1 cellular context compared by ENCODE assay signal in the genomic region with DNA sequence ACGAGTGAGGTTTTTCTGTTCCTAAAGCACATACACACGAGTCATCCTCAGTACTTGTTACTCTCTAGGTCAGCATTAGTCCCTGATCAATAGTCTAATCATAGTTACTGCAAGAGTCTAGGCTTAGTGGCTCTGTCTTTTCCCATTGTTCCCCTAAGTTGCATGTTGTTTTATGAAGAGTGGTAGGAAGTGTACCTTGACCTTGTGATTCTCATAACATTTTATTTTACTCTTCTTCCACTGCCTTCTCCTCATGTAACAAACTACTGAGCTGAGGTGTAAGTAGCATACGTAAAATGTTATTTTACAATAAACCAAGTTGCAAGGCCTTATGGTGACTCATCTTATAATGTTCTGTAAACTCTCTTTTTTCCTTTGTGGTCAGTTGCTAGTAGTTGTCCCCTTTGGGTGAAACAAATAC.
TF ChIP-seq lines count a peak whose summit lies in the region.

No MANE protein-coding gene starts in this region.

TF ChIP-seq in HepG2, 621 proteins besides CTCF, POLR2A, EP300 and RAD21:
- no peak for TF ChIP-seq TBP (CRISPR knock-in tag; IDR thresholded peaks at IDR 0.05)
- no peak for TF ChIP-seq SMARCE1 (IDR thresholded peaks at IDR 0.05; ENCODE audit: borderline replicate concordance)
- no peak for TF ChIP-seq SOX5 (CRISPR knock-in tag; IDR thresholded peaks at IDR 0.05; ENCODE audit: borderline replicate concordance)
- no peak for TF ChIP-seq ZNF335 (CRISPR knock-in tag; IDR thresholded peaks at IDR 0.05)
- TF ChIP-seq, protein P1, sequence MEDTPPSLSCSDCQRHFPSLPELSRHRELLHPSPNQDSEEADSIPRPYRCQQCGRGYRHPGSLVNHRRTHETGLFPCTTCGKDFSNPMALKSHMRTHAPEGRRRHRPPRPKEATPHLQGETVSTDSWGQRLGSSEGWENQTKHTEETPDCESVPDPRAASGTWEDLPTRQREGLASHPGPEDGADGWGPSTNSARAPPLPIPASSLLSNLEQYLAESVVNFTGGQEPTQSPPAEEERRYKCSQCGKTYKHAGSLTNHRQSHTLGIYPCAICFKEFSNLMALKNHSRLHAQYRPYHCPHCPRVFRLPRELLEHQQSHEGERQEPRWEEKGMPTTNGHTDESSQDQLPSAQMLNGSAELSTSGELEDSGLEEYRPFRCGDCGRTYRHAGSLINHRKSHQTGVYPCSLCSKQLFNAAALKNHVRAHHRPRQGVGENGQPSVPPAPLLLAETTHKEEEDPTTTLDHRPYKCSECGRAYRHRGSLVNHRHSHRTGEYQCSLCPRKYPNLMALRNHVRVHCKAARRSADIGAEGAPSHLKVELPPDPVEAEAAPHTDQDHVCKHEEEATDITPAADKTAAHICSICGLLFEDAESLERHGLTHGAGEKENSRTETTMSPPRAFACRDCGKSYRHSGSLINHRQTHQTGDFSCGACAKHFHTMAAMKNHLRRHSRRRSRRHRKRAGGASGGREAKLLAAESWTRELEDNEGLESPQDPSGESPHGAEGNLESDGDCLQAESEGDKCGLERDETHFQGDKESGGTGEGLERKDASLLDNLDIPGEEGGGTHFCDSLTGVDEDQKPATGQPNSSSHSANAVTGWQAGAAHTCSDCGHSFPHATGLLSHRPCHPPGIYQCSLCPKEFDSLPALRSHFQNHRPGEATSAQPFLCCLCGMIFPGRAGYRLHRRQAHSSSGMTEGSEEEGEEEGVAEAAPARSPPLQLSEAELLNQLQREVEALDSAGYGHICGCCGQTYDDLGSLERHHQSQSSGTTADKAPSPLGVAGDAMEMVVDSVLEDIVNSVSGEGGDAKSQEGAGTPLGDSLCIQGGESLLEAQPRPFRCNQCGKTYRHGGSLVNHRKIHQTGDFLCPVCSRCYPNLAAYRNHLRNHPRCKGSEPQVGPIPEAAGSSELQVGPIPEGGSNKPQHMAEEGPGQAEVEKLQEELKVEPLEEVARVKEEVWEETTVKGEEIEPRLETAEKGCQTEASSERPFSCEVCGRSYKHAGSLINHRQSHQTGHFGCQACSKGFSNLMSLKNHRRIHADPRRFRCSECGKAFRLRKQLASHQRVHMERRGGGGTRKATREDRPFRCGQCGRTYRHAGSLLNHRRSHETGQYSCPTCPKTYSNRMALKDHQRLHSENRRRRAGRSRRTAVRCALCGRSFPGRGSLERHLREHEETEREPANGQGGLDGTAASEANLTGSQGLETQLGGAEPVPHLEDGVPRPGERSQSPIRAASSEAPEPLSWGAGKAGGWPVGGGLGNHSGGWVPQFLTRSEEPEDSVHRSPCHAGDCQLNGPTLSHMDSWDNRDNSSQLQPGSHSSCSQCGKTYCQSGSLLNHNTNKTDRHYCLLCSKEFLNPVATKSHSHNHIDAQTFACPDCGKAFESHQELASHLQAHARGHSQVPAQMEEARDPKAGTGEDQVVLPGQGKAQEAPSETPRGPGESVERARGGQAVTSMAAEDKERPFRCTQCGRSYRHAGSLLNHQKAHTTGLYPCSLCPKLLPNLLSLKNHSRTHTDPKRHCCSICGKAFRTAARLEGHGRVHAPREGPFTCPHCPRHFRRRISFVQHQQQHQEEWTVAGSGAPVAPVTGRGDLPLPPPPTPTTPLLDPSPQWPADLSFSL (CRISPR knock-in tag; IDR thresholded peaks at IDR 0.05) = no peak
- no peak for TF ChIP-seq TAF15 (IDR thresholded peaks at IDR 0.05; ENCODE audit: low read depth, low read length, poor library complexity, severe bottlenecking)
- TF ChIP-seq HDAC6 (IDR thresholded peaks at IDR 0.05; ENCODE audit: low read depth, low read length) = no peak
- no peak for TF ChIP-seq GTF2F1 (IDR thresholded peaks at IDR 0.05; ENCODE audit: low read length)
- TF ChIP-seq ZNF207 (IDR thresholded peaks at IDR 0.05; ENCODE audit: borderline replicate concordance) = no peak
